In genomic region chr4:37667197-37668100, GRCh38 we compare ENCODE assay signal across 11 cellular contexts. TPM values are rescaled to one million over a fixed set of nuclear protein-coding genes. Genes with fewer than 3 reads are reported as not detected.
DNase-seq lines count a peak whose midpoint lies in the region; ATAC-seq, FAIRE-seq and TF ChIP-seq lines count a peak whose summit lies in the region.
"Had no signal": no experiment of that assay in that cellular context is flagged by ENCODE, and none has a peak within 500 bp of the region (broad histone marks: within the 10 kb centered on the region; RNA-seq: fewer than 3 reads in every experiment).

No MANE protein-coding gene starts in this region.

- H3K9me3 ChIP-seq in HepG2 (ENCODE audit: low read length) (no peaks in the 10 kb centered on the region), thyroid gland (no peaks in the 10 kb centered on the region), BE2C (no peaks in the 10 kb centered on the region)

- H3K4me1 ChIP-seq in HepG2 (ENCODE audit: insufficient read depth, low read length) (peaks cover 72% of the 10 kb centered on the region), thyroid gland (peaks cover 67 to 80% of the 10 kb centered on the region in 2 donors), BE2C (peaks cover 7% of the 10 kb centered on the region)

- in situ Hi-C loops in HepG2 (cut with HindIII; ENCODE audit: extremely low pct_ligation_motif_present, low pct_unique_long_range_greater_than_20kb): no loop called here

- H3K27me3 Mint-ChIP-seq in activated CD8-positive, alpha-beta memory T cell treated with anti-CD3 and anti-CD28 coated beads, Interleukin-2, amount 10 ng/mL, durations not matched to agents 7 days and 5 days: no peaks in the 10 kb centered on the region
- no peaks in the 10 kb centered on the region for H3K27me3 Mint-ChIP-seq in activated naive CD8-positive, alpha-beta T cell treated with anti-CD3 and anti-CD28 coated beads, Interleukin-2, amount 10 ng/mL, durations not matched to agents 7 days and 5 days
- H3K27me3 Mint-ChIP-seq: activated CD4-positive, alpha-beta T cell treated with anti-CD3 and anti-CD28 coated beads for 36 hours had no signal

- TF ChIP-seq POLR2A in HepG2 (IDR thresholded peaks at IDR 0.05; ENCODE audit: insufficient read depth in 1 of 2, low read depth in 2 of 2, low read length in 2 of 2) (no peak), thyroid gland (IDR thresholded peaks at IDR 0.05) (no peak), GM12891 (IDR thresholded peaks at IDR 0.05; ENCODE audit: low read depth, low read length) (no peak)

- WGBS in HepG2 (ENCODE audit: low lambda C conversion rate): 96% methylated on average over 2 of the region's 2 CpGs
- 89 to 95% methylated on average over 2 of the region's 2 CpGs for whole genome bisulfite sequencing in thyroid gland, 2 donors

- intact Hi-C loops in HepG2 (cut with micrococcal nuclease; ENCODE audit: unreplicated experiment) (no loop called here), thyroid gland (cut with DNase I) (no loop called here)

- FAIRE-seq in HepG2 (lab: Jason Lieb, UNC): no peak
- FAIRE-seq in GM12891 (lab: Jason Lieb, UNC): no peak

- peaks cover 66% of the 10 kb centered on the region for H3K4me1 Mint-ChIP-seq in activated CD8-positive, alpha-beta memory T cell treated with anti-CD3 and anti-CD28 coated beads, Interleukin-2, amount 10 ng/mL, durations not matched to agents 7 days and 5 days
- H3K4me1 Mint-ChIP-seq in activated naive CD8-positive, alpha-beta T cell treated with anti-CD3 and anti-CD28 coated beads, Interleukin-2, amount 10 ng/mL, durations not matched to agents 7 days and 5 days: peaks cover 55% of the 10 kb centered on the region

- H3K9ac ChIP-seq in HepG2 (ENCODE audit: insufficient read depth, low read depth, low read length): no peak overlapping the region

- peak overlapping the region; percentile 17 for H3K4me3 Mint-ChIP-seq in activated CD8-positive, alpha-beta memory T cell treated with anti-CD3 and anti-CD28 coated beads, Interleukin-2, amount 10 ng/mL, durations not matched to agents 7 days and 5 days
- peak overlapping the region; percentile 60 for H3K4me3 Mint-ChIP-seq in activated naive CD8-positive, alpha-beta T cell treated with anti-CD3 and anti-CD28 coated beads, Interleukin-2, amount 10 ng/mL, durations not matched to agents 7 days and 5 days
- H3K4me3 Mint-ChIP-seq: activated CD4-positive, alpha-beta T cell treated with anti-CD3 and anti-CD28 coated beads for 36 hours had no signal

- H3K9me3 Mint-ChIP-seq in activated CD8-positive, alpha-beta memory T cell treated with anti-CD3 and anti-CD28 coated beads, Interleukin-2, amount 10 ng/mL, durations not matched to agents 7 days and 5 days (ENCODE audit: low read depth): no peaks in the 10 kb centered on the region
- no peaks in the 10 kb centered on the region for H3K9me3 Mint-ChIP-seq in activated naive CD8-positive, alpha-beta T cell treated with anti-CD3 and anti-CD28 coated beads, Interleukin-2, amount 10 ng/mL, durations not matched to agents 7 days and 5 days

- BruUV-seq in HepG2 (replicated peaks; lab: Mats Ljungman, UMichigan): no TSS peak

- no peak overlapping the region for H2AFZ ChIP-seq in HepG2 (ENCODE audit: low read length)

- no peaks in the 10 kb centered on the region for H3K27me3 ChIP-seq in HepG2 (ENCODE audit: control insufficient read depth in 1 of 2, insufficient read depth in 2 of 2, low read length in 2 of 2)
- no peaks in the 10 kb centered on the region for H3K27me3 ChIP-seq in thyroid gland
- no peaks in the 10 kb centered on the region for H3K27me3 ChIP-seq in BE2C

- no peak overlapping the region for H3K4me2 ChIP-seq in HepG2 (ENCODE audit: low read depth, low read length)

- TF ChIP-seq EP300 in HepG2 (IDR thresholded peaks at IDR 0.05; ENCODE audit: low read depth in 2 of 2, low read length in 2 of 2): no peak
- no peak for TF ChIP-seq EP300 in HepG2 (CRISPR knock-in tag; IDR thresholded peaks at IDR 0.05; ENCODE audit: borderline replicate concordance)

- H3K4me3 ChIP-seq in HepG2 (replicated peaks in 1 of 3; ENCODE audit: insufficient read depth in 1 of 3, low read depth in 2 of 3, low read length in 3 of 3) (no peak overlapping the region), thyroid gland (replicated peaks in 1 of 3) (no peak overlapping the region), BE2C (ENCODE audit: low read depth, low read length) (no peak overlapping the region)
- H3K4me3 ChIP-seq: lung had no signal

- no peaks in the 10 kb centered on the region; the same call in 1 of the 2 replicates for H4K20me1 ChIP-seq in HepG2 (ENCODE audit: insufficient read depth, low read length)

- H3K36me3 Mint-ChIP-seq in activated CD8-positive, alpha-beta memory T cell treated with anti-CD3 and anti-CD28 coated beads, Interleukin-2, amount 10 ng/mL, durations not matched to agents 7 days and 5 days: peaks cover 35% of the 10 kb centered on the region
- H3K36me3 Mint-ChIP-seq in activated naive CD8-positive, alpha-beta T cell treated with anti-CD3 and anti-CD28 coated beads, Interleukin-2, amount 10 ng/mL, durations not matched to agents 7 days and 5 days: peaks cover 20% of the 10 kb centered on the region

- H3K79me2 ChIP-seq in HepG2 (ENCODE audit: insufficient read depth, low read length): peaks cover 50% of the 10 kb centered on the region

- POLR2A ChIA-PET in activated naive CD8-positive, alpha-beta T cell treated with anti-CD3 and anti-CD28 coated beads, Interleukin-2, amount 10 ng/mL, durations not matched to agents 7 days and 5 days (lab: Charles Lee): no interaction called here
- POLR2A ChIA-PET in HepG2 (lab: Yijun Ruan, JAX): interaction anchor here (1.0 to 1.2 kb wide), 2 partner anchors 19 kb away, joined by 3 read pairs; partner anchors contain the start of gene RELL1

- no peak for TF ChIP-seq RAD21 in HepG2 (CRISPR knock-in tag; IDR thresholded peaks at IDR 0.05)

- H3K27ac ChIP-seq in HepG2 (ENCODE audit: extremely low read length, insufficient read depth, low read length) (peak overlapping the region; percentile 48), thyroid gland (peak overlapping the region; percentile 95 to 98 (median 97))

- TF ChIP-seq CTCF in HepG2 (CRISPR knock-in tag; IDR thresholded peaks at IDR 0.05): no peak
- no peak for TF ChIP-seq CTCF in thyroid gland (IDR thresholded peaks at IDR 0.05)
- no peak for TF ChIP-seq CTCF in BE2C (IDR thresholded peaks at IDR 0.05; ENCODE audit: low read depth, low read length)

- DNase-seq in activated CD8-positive, alpha-beta memory T cell treated with anti-CD3 and anti-CD28 coated beads, Interleukin-2, amount 10 ng/mL, durations not matched to agents 7 days and 5 days: no peak
- no peak for DNase-seq in activated CD8-positive, alpha-beta memory T cell treated with anti-CD3 and anti-CD28 coated beads for 24 hours
- no peak for DNase-seq in activated naive CD8-positive, alpha-beta T cell treated with anti-CD3 and anti-CD28 coated beads, Interleukin-2, amount 10 ng/mL, durations not matched to agents 7 days and 5 days
- DNase-seq in HepG2 (ENCODE audit: low spot score): no peak
- DNase-seq in thyroid gland: no peak
- DNase-seq in BE2C: no peak
- no peak for DNase-seq in NCI-H2029 (lab: John Stamatoyannopoulos, UW)
- no peak for DNase-seq in GM12891 (ENCODE audit: insufficient read length, low spot score)
- DNase-seq: NCI-H1930 had no signal

- CTCF ChIA-PET in activated CD8-positive, alpha-beta memory T cell treated with anti-CD3 and anti-CD28 coated beads, Interleukin-2, amount 10 ng/mL, durations not matched to agents 7 days and 5 days (lab: Charles Lee): interaction anchor here (1.3 kb wide), 1 partner anchor 55 kb away, joined by 3 read pairs; no protein-coding TSS in a partner anchor
- CTCF ChIA-PET in HepG2 (lab: Yijun Ruan, JAX; ENCODE audit: low intra/inter-chr PET ratio, low total read pairs): no interaction called here

- ATAC-seq in activated CD8-positive, alpha-beta memory T cell treated with anti-CD3 and anti-CD28 coated beads, Interleukin-2, amount 10 ng/mL, durations not matched to agents 7 days and 5 days: no peak
- ATAC-seq in activated naive CD8-positive, alpha-beta T cell treated with anti-CD3 and anti-CD28 coated beads, Interleukin-2, amount 10 ng/mL, durations not matched to agents 7 days and 5 days (ENCODE audit: low read depth): no peak
- no peak for ATAC-seq in HepG2

- H3K36me3 ChIP-seq in HepG2 (replicated peaks in 1 of 2; ENCODE audit: control insufficient read depth in 1 of 2, insufficient read depth in 2 of 2, low read length in 2 of 2): peaks cover 0 to 1% of the 10 kb centered on the region in 2 experiments; a peak in 1 of 5 replicates
- no peaks in the 10 kb centered on the region for H3K36me3 ChIP-seq in thyroid gland
- no peaks in the 10 kb centered on the region for H3K36me3 ChIP-seq in BE2C

- H3K27ac Mint-ChIP-seq in activated CD8-positive, alpha-beta memory T cell treated with anti-CD3 and anti-CD28 coated beads, Interleukin-2, amount 10 ng/mL, durations not matched to agents 7 days and 5 days: peak overlapping the region; percentile 30
- peak overlapping the region; percentile 50 for H3K27ac Mint-ChIP-seq in activated naive CD8-positive, alpha-beta T cell treated with anti-CD3 and anti-CD28 coated beads, Interleukin-2, amount 10 ng/mL, durations not matched to agents 7 days and 5 days
- H3K27ac Mint-ChIP-seq: activated CD4-positive, alpha-beta T cell treated with anti-CD3 and anti-CD28 coated beads for 36 hours had no signal

RNA-seq across cellular contexts. Expression of gene RELL1, which starts 18.7 kb away (rescaled TPM):
- total RNA-seq in activated CD8-positive, alpha-beta memory T cell treated with anti-CD3 and anti-CD28 coated beads, Interleukin-2, amount 10 ng/mL, durations not matched to agents 7 days and 5 days: 10 to 100 TPM; 35.5 to 42.3 TPM
- 10 to 100 TPM; 36.8 to 39.4 TPM for total RNA-seq in activated naive CD8-positive, alpha-beta T cell treated with anti-CD3 and anti-CD28 coated beads, Interleukin-2, amount 10 ng/mL, durations not matched to agents 7 days and 5 days
- total RNA-seq in HepG2 (2016; rRNA removed; fragmentation: Illumina TruSeq; extraction: Trizol): 40.1 and 58.4 TPM in 2 replicates
- 124 and 130 TPM in 2 replicates for total RNA-seq in HepG2 (2016; cell fraction: cytosol; rRNA removed; fragmentation: Illumina TruSeq; extraction: Trizol; ENCODE audit: low read depth)
- total RNA-seq in HepG2 (2016; cell fraction: insoluble cytoplasmic fraction; rRNA removed; fragmentation: Illumina TruSeq; extraction: Trizol): 37.4 and 57.3 TPM in 2 replicates
- total RNA-seq in HepG2 (2016; cell fraction: membrane; rRNA removed; fragmentation: Illumina TruSeq; extraction: Trizol): 53.5 and 55.2 TPM in 2 replicates
- 36.9 and 45.2 TPM in 2 replicates for total RNA-seq in HepG2 (2016; cell fraction: nucleus; rRNA removed; fragmentation: Illumina TruSeq; extraction: Trizol)
- polyA plus RNA-seq in HepG2 (2011; rRNA removed): 8.4 and 11.1 TPM in 2 replicates
- polyA plus RNA-seq in HepG2 (2011; cell fraction: cytosol; rRNA removed): 9.0 and 9.6 TPM in 2 replicates
- polyA plus RNA-seq in HepG2 (2011; cell fraction: nucleus; rRNA removed): 5.5 and 7.2 TPM in 2 replicates
- 3.1 and 3.9 TPM in 2 replicates for polyA plus RNA-seq in HepG2 (2012)
- polyA plus RNA-seq in HepG2 (2016; cell fraction: cytosol; fragmentation: Illumina TruSeq; extraction: Trizol; ENCODE audit: low read depth): 1.5 and 2.3 TPM in 2 replicates
- polyA plus RNA-seq in HepG2 (2016; cell fraction: insoluble cytoplasmic fraction; fragmentation: Illumina TruSeq; extraction: Trizol; ENCODE audit: low read depth): 6.7 and 8.9 TPM in 2 replicates
- polyA plus RNA-seq in HepG2 (2016; cell fraction: membrane; fragmentation: Illumina TruSeq; extraction: Trizol; ENCODE audit: low read depth): 3.9 and 4.1 TPM in 2 replicates
- polyA plus RNA-seq in HepG2 (2016; cell fraction: nucleus; fragmentation: Illumina TruSeq; extraction: Trizol; ENCODE audit: insufficient read depth, low read depth): 13.1 and 16.3 TPM in 2 replicates
- 7.8 and 39.4 TPM in 2 replicates for polyA minus RNA-seq in HepG2 (2011; rRNA and poly(A)+ RNA removed; ENCODE audit: low replicate concordance)
- 31.9 and 37.6 TPM in 2 replicates for polyA minus RNA-seq in HepG2 (2011; cell fraction: cytosol; rRNA and poly(A)+ RNA removed)
- polyA minus RNA-seq in HepG2 (2011; cell fraction: nucleus; rRNA and poly(A)+ RNA removed): 16.4 and 18.5 TPM in 2 replicates
- 100 to 1,000 TPM; 105 to 123 (median 116) TPM for total RNA-seq in thyroid gland
- 1.9 TPM for polyA plus RNA-seq in BE2C (2012; ENCODE audit: insufficient read depth, insufficient read length, low read depth)
- polyA plus RNA-seq in GM12891 (2012; ENCODE audit: low read depth, missing spikeins): 1.3 TPM
